18 cellular contexts compared by ENCODE assay signal in the genomic region with DNA sequence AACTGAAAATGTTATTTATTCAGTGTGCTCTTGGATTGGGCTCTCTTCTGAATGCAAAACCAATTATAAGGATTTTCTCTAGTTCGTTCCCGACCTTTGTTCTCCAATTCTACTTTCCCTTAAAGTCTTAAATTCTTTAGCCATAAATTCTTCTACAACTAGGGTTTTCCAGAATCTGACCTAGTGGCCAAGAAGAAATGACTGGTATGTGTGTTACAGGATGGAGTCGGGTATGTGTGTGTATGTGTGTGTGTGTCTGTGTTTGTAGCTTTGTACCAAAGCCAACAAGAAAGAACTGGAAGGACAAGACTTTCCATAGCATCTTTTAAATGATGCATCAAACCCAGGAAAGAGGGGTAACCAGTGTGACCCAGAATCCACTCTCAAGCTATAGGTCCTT. TPM values are rescaled to one million over a fixed set of nuclear protein-coding genes. Genes with fewer than 3 reads are reported as not detected.
DNase-seq lines count a peak whose midpoint lies in the region; ATAC-seq, FAIRE-seq and TF ChIP-seq lines count a peak whose summit lies in the region.
"Had no signal": no experiment of that assay in that cellular context is flagged by ENCODE, and none has a peak within 500 bp of the region (broad histone marks: within the 10 kb centered on the region; RNA-seq: fewer than 3 reads in every experiment).

No MANE protein-coding gene starts in this region.

- H3K36me3 Mint-ChIP-seq in activated CD8-positive, alpha-beta T cell treated with anti-CD3 and anti-CD28 coated beads for 36 hours (ENCODE audit: low read depth) = no peaks in the 10 kb centered on the region
- H3K36me3 Mint-ChIP-seq: CD4-positive, alpha-beta memory T cell; T-cell had no signal

- no peak for TF ChIP-seq CTCF in astrocyte of the cerebellum (IDR thresholded peaks at IDR 0.05; ENCODE audit: low read depth, low read length, missing control alignments)
- TF ChIP-seq CTCF in fibroblast of villous mesenchyme (IDR thresholded peaks at IDR 0.05; ENCODE audit: insufficient read depth, low read depth, low read length) = no peak
- no peak for TF ChIP-seq CTCF in activated CD8-positive, alpha-beta T cell treated with anti-CD3 and anti-CD28 coated beads for 36 hours (IDR thresholded peaks at IDR 0.05)

- ATAC-seq in activated CD8-positive, alpha-beta T cell treated with anti-CD3 and anti-CD28 coated beads for 36 hours = no peak
- no peak for ATAC-seq in GM21576 (IDR thresholded peaks at IDR 0.05; ENCODE audit: unreplicated experiment)
- ATAC-seq: left lobe of liver, T-cell had no signal

- no peak overlapping the region for H3K4me3 Mint-ChIP-seq in activated CD8-positive, alpha-beta T cell treated with anti-CD3 and anti-CD28 coated beads for 36 hours
- H3K4me3 Mint-ChIP-seq: CD4-positive, alpha-beta memory T cell; T-cell had no signal

- POLR2A ChIA-PET in activated CD8-positive, alpha-beta T cell treated with anti-CD3 and anti-CD28 coated beads for 36 hours (lab: Charles Lee) = interaction anchor here (0.6 kb wide), 1 partner anchor 77 kb away, joined by 3 read pairs; no protein-coding TSS in a partner anchor

- intact Hi-C loops in activated CD8-positive, alpha-beta T cell treated with anti-CD3 and anti-CD28 coated beads for 36 hours (cut with micrococcal nuclease) = no loop called here

- H3K4me3 ChIP-seq in astrocyte of the cerebellum (ENCODE audit: low read depth, low read length) = no peak overlapping the region
- no peak overlapping the region for H3K4me3 ChIP-seq in fibroblast of villous mesenchyme (ENCODE audit: low read depth, low read length)
- H3K4me3 ChIP-seq: ovary, tibial nerve had no signal

- CTCF ChIA-PET in activated CD8-positive, alpha-beta T cell treated with anti-CD3 and anti-CD28 coated beads for 36 hours (lab: Charles Lee) = interaction anchor here (1.0 kb wide), 1 partner anchor 507 kb away, joined by 3 read pairs; no protein-coding TSS in a partner anchor

- peak; percentile 2 for DNase-seq in activated effector memory CD4-positive, alpha-beta T cell treated with anti-CD3 and anti-CD28 coated beads, Interleukin-2, amount 50 U/mL, for 16 hours
- DNase-seq in activated effector memory CD4-positive, alpha-beta T cell treated with Interleukin-2 at 50 U/mL for 16 hours = no peak
- DNase-seq in astrocyte of the cerebellum (ENCODE audit: low read depth) (peak; percentile 51), fibroblast of villous mesenchyme (ENCODE audit: low read depth) (peak; percentile 58), stromal cell of bone marrow (ENCODE audit: low read depth) (peak; percentile 54), frontal cortex (ENCODE audit: low spot score in 2 of 2) (no peak)
- DNase-seq in activated CD8-positive, alpha-beta T cell treated with anti-CD3 and anti-CD28 coated beads for 36 hours = no peak
- DNase-seq: CD4-positive, alpha-beta memory T cell; DND-41; Karpas-422; NCI-H1417; ovary; T-cell; WERI-Rb-1 had no signal

- no peaks in the 10 kb centered on the region for H3K9me3 Mint-ChIP-seq in activated CD8-positive, alpha-beta T cell treated with anti-CD3 and anti-CD28 coated beads for 36 hours
- H3K9me3 Mint-ChIP-seq: CD4-positive, alpha-beta memory T cell; T-cell had no signal

- no peak for FAIRE-seq in frontal cortex (lab: Jason Lieb, UNC)

- no peaks in the 10 kb centered on the region for H3K4me1 Mint-ChIP-seq in activated CD8-positive, alpha-beta T cell treated with anti-CD3 and anti-CD28 coated beads for 36 hours (ENCODE audit: low read depth)
- H3K4me1 Mint-ChIP-seq: CD4-positive, alpha-beta memory T cell; T-cell had no signal

- in situ Hi-C loops in astrocyte of the cerebellum (cut with HindIII; ENCODE audit: low sequenced_read_pairs) = loop anchor here (25.0 kb wide), 2 partner anchors 503 to 628 kb away; partner anchors contain the start of genes ARF5, FSCN3 and GCC1

- no peaks in the 10 kb centered on the region for H3K27me3 Mint-ChIP-seq in activated CD8-positive, alpha-beta T cell treated with anti-CD3 and anti-CD28 coated beads for 36 hours

- no peak overlapping the region for H3K27ac Mint-ChIP-seq in activated CD8-positive, alpha-beta T cell treated with anti-CD3 and anti-CD28 coated beads for 36 hours
- H3K27ac Mint-ChIP-seq: CD4-positive, alpha-beta memory T cell; T-cell had no signal

RNA-seq across cellular contexts. Expression of gene LEP, which starts 25.8 kb away (rescaled TPM):
- total RNA-seq in fibroblast of villous mesenchyme = not detected in 2 replicates
- total RNA-seq in activated CD8-positive, alpha-beta T cell treated with anti-CD3 and anti-CD28 coated beads for 36 hours = not detected
- not detected for total RNA-seq in frontal cortex
- total RNA-seq: CD4-positive, alpha-beta memory T cell; dermis microvascular lymphatic vessel endothelial cell; left lobe of liver; T-cell had no signal

Comparison
In these comparisons a context has a peak if more than half of its experiments do, and no peak if none do; other contexts are left out.
1. DNase-seq: peak in activated effector memory CD4-positive, alpha-beta T cell treated with anti-CD3 and anti-CD28 coated beads, Interleukin-2, amount 50 U/mL, for 16 hours (single experiment), astrocyte of the cerebellum (single experiment), fibroblast of villous mesenchyme (single experiment) and stromal cell of bone marrow (single experiment); none in activated effector memory CD4-positive, alpha-beta T cell treated with Interleukin-2 at 50 U/mL for 16 hours (single experiment), activated CD8-positive, alpha-beta T cell treated with anti-CD3 and anti-CD28 coated beads for 36 hours (single experiment) and frontal cortex (0 of 2).